ENCODE assay signal across 8 cellular contexts in the genomic region with DNA sequence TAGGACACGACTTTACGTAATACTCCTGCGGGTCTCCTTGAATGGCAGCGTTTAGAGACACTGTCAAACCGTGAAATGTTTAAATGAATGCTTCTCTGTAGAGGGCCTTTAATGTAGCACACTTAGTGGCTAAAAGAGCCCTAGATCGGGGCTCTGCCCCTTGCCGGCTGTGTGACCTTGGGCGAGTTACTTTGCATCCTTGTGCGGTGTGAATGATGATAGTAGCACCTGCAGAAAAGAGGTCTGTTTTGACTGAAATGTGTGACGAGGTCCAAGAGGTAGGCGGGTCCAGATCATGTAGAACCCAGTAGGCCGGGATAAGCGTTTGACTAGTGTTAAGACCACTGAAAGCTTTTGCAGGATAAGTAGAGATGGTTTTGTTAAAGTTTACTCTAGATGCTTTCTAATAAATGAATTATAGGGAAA. TPM values are rescaled to one million over a fixed set of nuclear protein-coding genes. Genes with fewer than 3 reads are reported as not detected.
DNase-seq lines count a peak whose midpoint lies in the region; ATAC-seq and TF ChIP-seq lines count a peak whose summit lies in the region.

No MANE protein-coding gene starts in this region.

- H4K20me1 ChIP-seq in BLaER1 treated with 17β-estradiol and CSF1 and Interleukin-3, amounts not matched to agents 10 nM and 100 nM, result peaks cover 51 to 57% (median 53%) of the 10 kb centered on the region in 11 experiments
- H4K20me1 ChIP-seq in SU-DHL-6 (ENCODE audit: low read depth, low read length), result peaks cover 23% of the 10 kb centered on the region

- peak overlapping the region; percentile 85 to 100 (median 98); a peak in 21 of 22 replicates for H3K27ac ChIP-seq in BLaER1 treated with 17β-estradiol and CSF1 and Interleukin-3, amounts not matched to agents 10 nM and 100 nM
- H3K27ac ChIP-seq in SU-DHL-6 (ENCODE audit: low read depth, low read length) (peak overlapping the region; percentile 73), gastroesophageal sphincter (peak overlapping the region; percentile 93 to 97 (median 95)), prostate gland (peak overlapping the region; percentile 92 to 96)

- H3K9me2 ChIP-seq in SU-DHL-6 (replicated peaks; ENCODE audit: insufficient read depth, low read length), result no peaks in the 10 kb centered on the region

- H3K9ac ChIP-seq in BLaER1 treated with 17β-estradiol and CSF1 and Interleukin-3, amounts not matched to agents 10 nM and 100 nM, result peak overlapping the region; percentile 90 to 100 (median 99)
- H3K9ac ChIP-seq in SU-DHL-6 (ENCODE audit: low read length), result peak overlapping the region; percentile 97

- peaks cover 58% of the 10 kb centered on the region for H3K79me2 ChIP-seq in SU-DHL-6 (ENCODE audit: insufficient read depth, low read length)

- no peak for TF ChIP-seq EP300 in gastroesophageal sphincter (IDR thresholded peaks at IDR 0.05)

- TF ChIP-seq POLR2A in gastroesophageal sphincter (IDR thresholded peaks at IDR 0.05) (no peak), prostate gland (IDR thresholded peaks at IDR 0.05) (no peak)

- H3K4me2 ChIP-seq in BLaER1 treated with 17β-estradiol and CSF1 and Interleukin-3, amounts not matched to agents 10 nM and 100 nM, result peak overlapping the region; percentile 89 to 99 (median 97)
- H3K4me2 ChIP-seq in SU-DHL-6 (ENCODE audit: low read depth, low read length, poor library complexity, severe bottlenecking), result peak overlapping the region; percentile 73

- H3F3A ChIP-seq in SU-DHL-6 (ENCODE audit: insufficient read depth), result peaks cover 6% of the 10 kb centered on the region; the same call in 1 of the 2 replicates

- H2AFZ ChIP-seq in SU-DHL-6 (ENCODE audit: low read depth, low read length, severe bottlenecking), result peak overlapping the region; percentile 88

- TF ChIP-seq CTCF in SU-DHL-6 (IDR thresholded peaks at IDR 0.05; ENCODE audit: insufficient read depth, low read length, poor library complexity, severe bottlenecking) (no peak), gastroesophageal sphincter (IDR thresholded peaks at IDR 0.05) (peak in 1 of 4 experiments; percentile 2), prostate gland (IDR thresholded peaks at IDR 0.05) (no peak)

- intact Hi-C loops in prostate gland (cut with DNase I), result loop anchor here (5.0 to 10.0 kb wide), 2 partner anchors 43 to 120 kb away; partner anchors contain the start of genes C11orf54, CEP295 and TAF1D

- H3K27me3 ChIP-seq in BLaER1 treated with 17β-estradiol and CSF1 and Interleukin-3, amounts not matched to agents 10 nM and 100 nM, result no peaks in the 10 kb centered on the region
- H3K27me3 ChIP-seq in SU-DHL-6 (ENCODE audit: low read length) (no peaks in the 10 kb centered on the region), gastroesophageal sphincter (no peaks in the 10 kb centered on the region), prostate gland (replicated peaks; ENCODE audit: insufficient read depth) (no peaks in the 10 kb centered on the region)

- DNase-seq in prostate gland (ENCODE audit: low spot score) (no peak), hepatic stellate cell (ENCODE audit: low spot score) (no peak), T-helper 9 cell (no peak)

- peak; percentile 25 for ATAC-seq in GM19023 (IDR thresholded peaks at IDR 0.05; ENCODE audit: unreplicated experiment)
- ATAC-seq in HG03103 (IDR thresholded peaks at IDR 0.05; ENCODE audit: low read depth, unreplicated experiment), result peak; percentile 22
- no peak for ATAC-seq in gastroesophageal sphincter

- peaks cover 0 to 6% (median 0%) of the 10 kb centered on the region in 11 experiments; a peak in 3 of 22 replicates for H3K9me3 ChIP-seq in BLaER1 treated with 17β-estradiol and CSF1 and Interleukin-3, amounts not matched to agents 10 nM and 100 nM (replicated peaks in 1 of 11)
- H3K9me3 ChIP-seq in SU-DHL-6 (ENCODE audit: insufficient read depth, low read length) (no peaks in the 10 kb centered on the region), gastroesophageal sphincter (no peaks in the 10 kb centered on the region), prostate gland (no peaks in the 10 kb centered on the region)

- peaks cover 17 to 46% (median 43%) of the 10 kb centered on the region in 11 experiments for H3K36me3 ChIP-seq in BLaER1 treated with 17β-estradiol and CSF1 and Interleukin-3, amounts not matched to agents 10 nM and 100 nM
- H3K36me3 ChIP-seq in SU-DHL-6 (ENCODE audit: low read length), result peaks cover 23% of the 10 kb centered on the region; the same call in 1 of the 2 replicates
- H3K36me3 ChIP-seq in gastroesophageal sphincter, result peaks cover 0 to 21% of the 10 kb centered on the region in 2 donors
- H3K36me3 ChIP-seq in prostate gland, result no peaks in the 10 kb centered on the region

- peak overlapping the region; percentile 82 to 99 (median 93) for H3K4me3 ChIP-seq in BLaER1 treated with 17β-estradiol and CSF1 and Interleukin-3, amounts not matched to agents 10 nM and 100 nM
- H3K4me3 ChIP-seq in SU-DHL-6 (ENCODE audit: insufficient read depth, low read length, poor library complexity, severe bottlenecking) (peak overlapping the region; percentile 59), gastroesophageal sphincter (peak overlapping the region; percentile 62 to 93), prostate gland (peak overlapping the region; percentile 86 to 93)

- peaks cover 23 to 35% (median 30%) of the 10 kb centered on the region in 10 experiments for H3K4me1 ChIP-seq in BLaER1 treated with 17β-estradiol and CSF1 and Interleukin-3, amounts not matched to agents 10 nM and 100 nM
- H3K4me1 ChIP-seq in gastroesophageal sphincter (peaks cover 9 to 51% (median 13%) of the 10 kb centered on the region in 3 donors), prostate gland (replicated peaks) (peaks cover 10% of the 10 kb centered on the region)

- WGBS in gastroesophageal sphincter (ENCODE audit: low coverage in 1 of 2), 2 donors, result 0% methylated on average over 6 to 9 of the region's 13 CpGs
- WGBS in prostate gland, result under 1% methylated on average over 13 of the region's 13 CpGs

RNA-seq across cellular contexts. Expression of gene MED17, which starts 0.9 kb away (rescaled TPM):
- 10 to 100 TPM; 27.1 to 29.7 (median 28.2) TPM for total RNA-seq in gastroesophageal sphincter
- 10 to 100 TPM; 22.4 to 31.4 TPM for total RNA-seq in prostate gland

RNA-seq across cellular contexts. Expression of gene C11orf54, which starts 43.5 kb away (rescaled TPM):
- total RNA-seq in gastroesophageal sphincter, result 10 to 100 TPM; 33.8 to 81.4 (median 45.4) TPM
- total RNA-seq in prostate gland, result 10 to 100 TPM; 43.8 to 72.8 TPM

RNA-seq across cellular contexts. Expression of gene TAF1D, which starts 43.7 kb away (rescaled TPM):
- total RNA-seq in gastroesophageal sphincter, result 100 to 1,000 TPM in 1 of 4 donors, 10 to 100 TPM in 3; 28.3 to 114 (median 58.1) TPM
- total RNA-seq in prostate gland, result 10 to 100 TPM; 39.3 to 53.0 TPM
